Comparison of ENCODE assay signal across 23 cellular contexts in the genomic region with DNA sequence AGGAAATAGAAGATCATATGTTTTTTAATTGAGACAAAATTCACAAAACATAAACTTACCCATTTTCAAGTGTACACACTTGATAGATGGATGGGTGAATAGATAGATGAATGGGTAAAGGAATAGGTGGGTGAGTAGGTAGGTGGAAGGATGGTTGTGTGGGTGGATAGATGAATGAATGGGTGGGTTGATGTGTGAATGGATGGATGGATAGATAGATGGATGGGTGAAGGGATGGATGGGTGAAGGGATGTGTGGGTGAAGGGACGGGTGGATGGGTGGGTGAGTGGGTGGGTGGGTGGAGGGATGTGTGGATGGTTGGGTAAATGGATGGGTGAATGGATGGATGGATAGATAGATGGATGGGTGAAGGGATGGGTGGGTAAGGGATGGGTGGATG.
"Had no signal": no experiment of that assay in that cellular context is flagged by ENCODE, and none has a peak within 500 bp of the region (broad histone marks: within the 10 kb centered on the region; RNA-seq: fewer than 3 reads in every experiment).

No MANE protein-coding gene starts in this region.

- H3K27ac ChIP-seq: colonic mucosa, coronary artery, epithelial cell of prostate, esophagus muscularis mucosa, esophagus squamous epithelium, foreskin keratinocyte, gastrocnemius medialis, gastroesophageal sphincter, heart left ventricle, heart right ventricle had no signal

- H3K9me3 ChIP-seq: colonic mucosa, esophagus squamous epithelium, gastrocnemius medialis had no signal

- H3K4me3 ChIP-seq: colonic mucosa, coronary artery, dorsolateral prefrontal cortex, esophagus muscularis mucosa, esophagus squamous epithelium, gastrocnemius medialis, gastroesophageal sphincter, heart left ventricle, heart right ventricle had no signal

- H3K36me3 ChIP-seq: colonic mucosa, esophagus muscularis mucosa, esophagus squamous epithelium, gastrocnemius medialis, gastroesophageal sphincter, heart left ventricle, heart right ventricle had no signal

- DNase-seq: colonic mucosa; cortex of kidney; dermis blood vessel endothelial cell; dorsolateral prefrontal cortex; effector CD4-positive, alpha-beta T cell; effector CD8-positive, alpha-beta T cell; effector memory CD4-positive, alpha-beta T cell; effector memory CD8-positive, alpha-beta T cell; endodermal cell; erythroblast; esophagus squamous epithelium; foreskin fibroblast; foreskin keratinocyte; foreskin melanocyte; gastrocnemius medialis; glutamatergic neuron; head of caudate nucleus; heart left ventricle; heart right ventricle had no signal

- H3K4me1 ChIP-seq: colonic mucosa, esophagus muscularis mucosa, esophagus squamous epithelium, foreskin keratinocyte, gastrocnemius medialis, gastroesophageal sphincter, heart left ventricle, heart right ventricle had no signal
